ENCODE assay signal across 25 cellular contexts in the genomic region with DNA sequence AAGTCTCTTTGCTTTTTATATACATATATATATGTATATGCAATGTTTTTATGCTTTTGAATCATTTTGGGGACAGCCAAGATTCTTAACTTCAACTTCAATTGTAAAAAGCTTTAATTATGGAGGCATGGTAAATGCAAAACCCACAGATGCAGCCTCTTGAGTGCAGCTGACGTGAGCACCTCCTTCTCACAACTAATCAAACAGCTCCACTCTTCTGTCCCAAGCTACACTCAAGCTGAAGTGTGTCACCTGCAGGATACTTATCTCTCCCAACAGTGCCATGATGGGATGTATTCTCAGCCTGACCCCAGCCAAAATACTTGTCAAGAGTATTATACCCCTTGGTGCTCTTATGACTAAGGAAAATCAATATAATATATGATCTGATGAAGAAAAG.
"Had no signal": no experiment of that assay in that cellular context is flagged by ENCODE, and none has a peak within 500 bp of the region (broad histone marks: within the 10 kb centered on the region; RNA-seq: fewer than 3 reads in every experiment).

No MANE protein-coding gene starts in this region.

- H3K4me1 ChIP-seq: pancreas, prostate gland, suprapubic skin, uterus had no signal

- H3K27me3 ChIP-seq: heart right ventricle, pancreas, tibial artery, uterus had no signal

- H3K36me3 ChIP-seq: heart right ventricle, pancreas, prostate gland, suprapubic skin, thoracic aorta, tibial artery, uterus had no signal

- H3K4me3 ChIP-seq: heart right ventricle, hepatocyte, mucosa of descending colon, pancreas, prostate gland, skin epidermis, suprapubic skin, thoracic aorta, tibial artery, uterus had no signal

- ATAC-seq: heart right ventricle; left lobe of liver; mucosa of descending colon; naive thymus-derived CD4-positive, alpha-beta T cell; natural killer cell treated with Interleukin-12 subunit alpha and Interleukin-12 subunit beta and Interleukin-15 and Interleukin-18, amount 100 ng/mL, for 72 hours; pancreas; right cardiac atrium; sciatic nerve had no signal

- H3K27ac ChIP-seq: heart right ventricle, hepatocyte, pancreas, prostate gland, skin epidermis, suprapubic skin, thoracic aorta, tibial artery, uterus had no signal

- DNase-seq: heart right ventricle; islet precursor cell; midbrain; mucosa of descending colon; naive thymus-derived CD4-positive, alpha-beta T cell; nucleus accumbens; pancreas; posterior cingulate gyrus; retina; right cardiac atrium; stimulated activated CD4-positive, alpha-beta T cell treated with anti-CD3 and anti-CD28 coated beads, Interleukin-12 subunit alpha, Interleukin-12 subunit beta, amount 100 ng/mL, for 4 hours; stimulated activated CD4-positive, alpha-beta T cell treated with anti-CD3 and anti-CD28 coated beads, Interleukin-15, amount 100 ng/mL, for 24 hours; stimulated activated CD4-positive, alpha-beta T cell treated with anti-CD3 and anti-CD28 coated beads, Interleukin-2, amount 100 ng/mL, for 24 hours; stimulated activated CD4-positive, alpha-beta T cell treated with anti-CD3 and anti-CD28 coated beads, Interleukin-4, amount 100 ng/mL, for 1 hour; stimulated activated naive CD4-positive, alpha-beta T cell; tibial artery; uterus had no signal

- H3K9me3 ChIP-seq: heart right ventricle, mucosa of descending colon, pancreas, prostate gland, suprapubic skin, thoracic aorta, tibial artery, uterus had no signal
